Comparison of ENCODE assay signal across 8 cellular contexts in the genomic region with DNA sequence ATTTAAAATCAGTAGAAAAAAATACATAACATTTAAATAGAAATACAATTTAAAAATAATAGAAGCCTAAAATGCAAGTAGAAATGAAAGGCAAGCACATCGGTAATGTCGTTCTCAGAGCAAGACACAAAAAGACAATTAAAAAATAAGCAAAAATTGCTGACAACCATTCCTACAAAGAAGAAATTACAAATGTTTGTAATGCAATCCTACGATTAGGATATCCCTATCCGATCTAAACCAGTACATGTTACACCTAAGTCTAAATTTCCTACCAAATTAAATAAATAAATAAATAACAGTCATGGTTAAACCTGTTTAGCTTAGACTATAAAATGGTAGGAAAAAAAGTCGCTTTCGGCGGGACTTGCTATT.
DNase-seq lines count a peak whose midpoint lies in the region; ATAC-seq and TF ChIP-seq lines count a peak whose summit lies in the region.

No MANE protein-coding gene starts in this region.

- H3K36me3 Mint-ChIP-seq in activated T-cell treated with anti-CD3 and anti-CD28 coated beads, Interleukin-2, amount 50 U/mL, for 72 hours (ENCODE audit: insufficient read depth in 2 of 2) = peaks cover 7 to 8% of the 10 kb centered on the region in 2 donors
- peaks cover 15% of the 10 kb centered on the region for H3K36me3 Mint-ChIP-seq in activated CD8-positive, alpha-beta T cell treated with anti-CD3 and anti-CD28 coated beads for 36 hours (ENCODE audit: low read depth)
- H3K36me3 Mint-ChIP-seq in immature natural killer cell = peaks cover 0 to 6% (median 2%) of the 10 kb centered on the region in 3 donors

- H3K4me3 ChIP-seq in tibial artery (peak overlapping the region; percentile 56 to 60), H7 (ENCODE audit: insufficient read depth, low read depth, low read length) (no peak overlapping the region)

- H3K9me3 Mint-ChIP-seq in activated T-cell treated with anti-CD3 and anti-CD28 coated beads, Interleukin-2, amount 50 U/mL, for 72 hours = no peaks in the 10 kb centered on the region
- peaks cover 10% of the 10 kb centered on the region for H3K9me3 Mint-ChIP-seq in activated CD8-positive, alpha-beta T cell treated with anti-CD3 and anti-CD28 coated beads for 36 hours
- peaks cover 8 to 17% (median 12%) of the 10 kb centered on the region in 6 donors for H3K9me3 Mint-ChIP-seq in immature natural killer cell

- POLR2A ChIA-PET in activated CD8-positive, alpha-beta T cell treated with anti-CD3 and anti-CD28 coated beads for 36 hours (lab: Charles Lee) = interaction anchor here (0.6 to 4.7 kb wide), 17 partner anchors 34 to 534 kb away, joined by 3 to 77 read pairs (median 4); partner anchors contain the start of gene TMEM267

- H3K4me1 Mint-ChIP-seq in activated T-cell treated with anti-CD3 and anti-CD28 coated beads, Interleukin-2, amount 50 U/mL, for 72 hours (ENCODE audit: low read depth) = peaks cover 38% of the 10 kb centered on the region
- H3K4me1 Mint-ChIP-seq in activated CD8-positive, alpha-beta T cell treated with anti-CD3 and anti-CD28 coated beads for 36 hours (ENCODE audit: low read depth) = peaks cover 22% of the 10 kb centered on the region
- H3K4me1 Mint-ChIP-seq in immature natural killer cell = peaks cover 50 to 57% of the 10 kb centered on the region in 2 donors

- H3K27me3 ChIP-seq in tibial artery = peaks cover 0 to 3% of the 10 kb centered on the region in 2 donors
- no peaks in the 10 kb centered on the region for H3K27me3 ChIP-seq in H7 (ENCODE audit: control insufficient read depth, insufficient read depth, low read length)

- no peak for ATAC-seq in activated T-cell treated with anti-CD3 and anti-CD28 coated beads, Interleukin-2, amount 50 U/mL, for 72 hours (replicated peaks in 1 of 2)
- ATAC-seq in activated CD8-positive, alpha-beta T cell treated with anti-CD3 and anti-CD28 coated beads for 36 hours = no peak

- peak overlapping the region; percentile 95 to 97 for H3K4me3 Mint-ChIP-seq in activated T-cell treated with anti-CD3 and anti-CD28 coated beads, Interleukin-2, amount 50 U/mL, for 72 hours
- peak overlapping the region; percentile 89 for H3K4me3 Mint-ChIP-seq in activated CD8-positive, alpha-beta T cell treated with anti-CD3 and anti-CD28 coated beads for 36 hours
- peak overlapping the region; percentile 91 to 98 (median 95) for H3K4me3 Mint-ChIP-seq in immature natural killer cell

- no peaks in the 10 kb centered on the region for H3K27me3 Mint-ChIP-seq in activated T-cell treated with anti-CD3 and anti-CD28 coated beads, Interleukin-2, amount 50 U/mL, for 72 hours (ENCODE audit: low read depth)
- H3K27me3 Mint-ChIP-seq in activated CD8-positive, alpha-beta T cell treated with anti-CD3 and anti-CD28 coated beads for 36 hours = no peaks in the 10 kb centered on the region
- H3K27me3 Mint-ChIP-seq in immature natural killer cell (ENCODE audit: low read depth in 3 of 3) = peaks cover 37 to 51% (median 49%) of the 10 kb centered on the region in 3 donors

- H3K36me3 ChIP-seq in tibial artery (no peaks in the 10 kb centered on the region), H7 (replicated peaks; ENCODE audit: control insufficient read depth, insufficient read depth, low read length) (no peaks in the 10 kb centered on the region)

- peak overlapping the region; percentile 98 for H3K27ac Mint-ChIP-seq in activated T-cell treated with anti-CD3 and anti-CD28 coated beads, Interleukin-2, amount 50 U/mL, for 72 hours
- peak overlapping the region; percentile 97 for H3K27ac Mint-ChIP-seq in activated CD8-positive, alpha-beta T cell treated with anti-CD3 and anti-CD28 coated beads for 36 hours
- peak overlapping the region; percentile 100 for H3K27ac Mint-ChIP-seq in immature natural killer cell

- H3K4me1 ChIP-seq in tibial artery = peaks cover 0 to 36% (median 13%) of the 10 kb centered on the region in 4 donors

- intact Hi-C loops in activated CD8-positive, alpha-beta T cell treated with anti-CD3 and anti-CD28 coated beads for 36 hours (cut with micrococcal nuclease) = loop anchor here (2.0 kb wide), 1 partner anchor 41 kb away; no protein-coding TSS in a partner anchor
- intact Hi-C loops in tibial artery (cut with DNase I; ENCODE audit: low total_unique reads) = loop anchor here (5.0 kb wide), 2 partner anchors 42 to 92 kb away; partner anchors contain the start of gene ANXA2R

- CTCF ChIA-PET in activated CD8-positive, alpha-beta T cell treated with anti-CD3 and anti-CD28 coated beads for 36 hours (lab: Charles Lee) = interaction anchor here (0.9 to 6.1 kb wide), 18 partner anchors 11 to 116 kb away, joined by 3 to 74 read pairs (median 5); no protein-coding TSS in a partner anchor

- TF ChIP-seq CTCF in activated CD8-positive, alpha-beta T cell treated with anti-CD3 and anti-CD28 coated beads for 36 hours (IDR thresholded peaks at IDR 0.05) = no peak
- no peak for TF ChIP-seq CTCF in tibial artery (IDR thresholded peaks at IDR 0.05)

- peaks cover 0 to 29% (median 22%) of the 10 kb centered on the region in 3 donors for H3K9me3 ChIP-seq in tibial artery

- no peak for DNase-seq in activated T-cell treated with anti-CD3 and anti-CD28 coated beads, Interleukin-2, amount 50 U/mL, for 72 hours
- no peak for DNase-seq in activated T-cell treated with anti-CD3 and anti-CD28 coated beads, Interleukin-2, amount 50 U/mL, for 1 hour
- DNase-seq in activated CD8-positive, alpha-beta T cell treated with anti-CD3 and anti-CD28 coated beads for 36 hours = no peak
- no peak for DNase-seq in immature natural killer cell
- no peak for DNase-seq in tibial artery
- no peak for DNase-seq in H7
- DNase-seq in NCI-H748 (lab: John Stamatoyannopoulos, UW; ENCODE audit: unreplicated experiment) = no peak
- no peak for DNase-seq in NCI-H1092 (lab: John Stamatoyannopoulos, UW)

- H3K27ac ChIP-seq in tibial artery = peak overlapping the region; percentile 78 to 92
